Comparison of ENCODE assay signal across 10 cellular contexts in the genomic region with DNA sequence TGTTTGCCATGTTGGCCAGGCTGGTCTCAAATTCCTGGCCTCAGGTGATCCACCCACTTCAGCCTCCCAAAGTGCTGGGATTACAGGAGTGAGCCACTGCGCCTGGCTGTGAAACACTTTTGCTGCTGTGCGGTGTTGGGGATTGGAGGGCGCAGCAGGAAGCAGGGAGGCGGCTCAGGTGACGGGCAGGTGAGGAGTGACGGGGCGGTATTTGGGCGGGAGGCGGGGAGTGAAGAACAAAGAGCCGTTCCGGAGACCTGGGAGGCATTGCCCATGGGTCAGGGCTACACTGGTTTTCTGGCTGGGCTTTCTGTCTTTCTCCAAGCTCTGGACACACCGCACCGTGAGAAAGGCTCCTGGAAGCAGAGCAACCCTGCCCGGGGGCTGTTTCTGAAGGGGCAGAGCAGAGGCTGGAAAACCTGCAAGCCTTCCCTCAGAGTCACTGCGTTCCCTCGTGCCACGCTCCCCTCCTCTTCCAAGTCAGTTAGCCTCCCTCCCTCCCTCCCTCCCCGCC. TPM values are rescaled to one million over a fixed set of nuclear protein-coding genes. Genes with fewer than 3 reads are reported as not detected.
DNase-seq lines count a peak whose midpoint lies in the region; TF ChIP-seq lines count a peak whose summit lies in the region.
"Had no signal": no experiment of that assay in that cellular context is flagged by ENCODE, and none has a peak within 500 bp of the region (broad histone marks: within the 10 kb centered on the region; RNA-seq: fewer than 3 reads in every experiment).

No MANE protein-coding gene starts in this region.

- DNase-seq in HPDE6-E6E7 (ENCODE audit: extremely low spot score) (peak; percentile 87), NCI-H345 treated with DMSO at 0.1 percent for 48 hours (lab: John Stamatoyannopoulos, UW; ENCODE audit: unreplicated experiment) (peak; percentile 57), fibroblast of villous mesenchyme (ENCODE audit: low read depth) (peak; percentile 19), renal cortical epithelial cell (ENCODE audit: low read depth) (peak; percentile 52), GM20000 (ENCODE audit: low spot score) (no peak), cortex of kidney (lab: John Stamatoyannopoulos, UW) (no peak), cerebellar nuclear complex (lab: John Stamatoyannopoulos, UW) (no peak), AML-193 (lab: John Stamatoyannopoulos, UW) (no peak)
- DNase-seq: activated CD4-positive, alpha-beta T cell treated with anti-CD3 and anti-CD28 coated beads, Interleukin-2, amount 50 U/mL, for 1 hour; GDM1 had no signal

- H3K4me3 ChIP-seq in fibroblast of villous mesenchyme (ENCODE audit: low read depth, low read length), result no peak overlapping the region

- no peak for TF ChIP-seq CTCF in fibroblast of villous mesenchyme (IDR thresholded peaks at IDR 0.05; ENCODE audit: insufficient read depth, low read depth, low read length)
- no peak for TF ChIP-seq CTCF in GM20000 (IDR thresholded peaks at IDR 0.05; ENCODE audit: extremely low read depth, missing control alignments)

RNA-seq across cellular contexts. Expression of gene CRISPLD2, which starts 22.1 kb away (rescaled TPM):
- total RNA-seq in fibroblast of villous mesenchyme (44.0 and 87.3 TPM in 2 replicates), renal cortical epithelial cell (107 and 148 TPM in 2 replicates)

Comparison
In these comparisons a context has a peak if more than half of its experiments do, and no peak if none do; other contexts are left out.
1. DNase-seq: peak in HPDE6-E6E7 (single experiment), NCI-H345 treated with DMSO at 0.1 percent for 48 hours (single experiment), fibroblast of villous mesenchyme (single experiment) and renal cortical epithelial cell (single experiment); none in GM20000 (single experiment), cortex of kidney (single experiment), cerebellar nuclear complex (0 of 2) and AML-193 (0 of 2).